ENCODE assay signal across 8 cellular contexts in the genomic region with DNA sequence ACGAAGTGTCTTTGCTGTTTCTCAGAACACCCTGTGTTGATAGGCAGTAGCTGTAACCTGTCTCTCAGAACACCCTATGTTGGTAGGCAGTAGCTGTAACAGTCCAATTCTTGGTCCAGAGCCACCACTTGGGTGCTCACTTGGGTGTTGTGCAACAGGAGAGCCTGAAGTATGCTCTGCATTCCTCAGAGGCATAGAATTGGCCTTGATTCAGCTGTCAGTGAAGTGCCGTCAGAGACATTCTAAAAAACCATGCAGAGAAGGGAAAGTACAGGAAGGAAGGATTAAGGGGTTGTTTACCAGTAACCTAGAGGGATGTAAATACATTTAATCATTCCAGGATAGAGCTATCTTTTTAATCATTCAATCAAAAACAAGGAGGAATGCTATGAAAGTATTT.
DNase-seq lines count a peak whose midpoint lies in the region; ATAC-seq and TF ChIP-seq lines count a peak whose summit lies in the region.

No MANE protein-coding gene starts in this region.

- CTCF ChIA-PET in PC-9 (lab: Charles Lee) = interaction anchor here (1.3 kb wide), 1 partner anchor 15 kb away, joined by 5 read pairs; no protein-coding TSS in a partner anchor

- no peaks in the 10 kb centered on the region for H4K20me1 ChIP-seq in PC-9 (ENCODE audit: insufficient read depth)

- DNase-seq in D341Med (ENCODE audit: low spot score) = peak; percentile 20
- peak; percentile 62 to 84 for DNase-seq in PC-9
- peak; percentile 30 for DNase-seq in omental fat pad (ENCODE audit: low spot score)
- no peak for DNase-seq in SIG-M5 (lab: John Stamatoyannopoulos, UW)

- no peaks in the 10 kb centered on the region for H3K79me2 ChIP-seq in PC-9 (ENCODE audit: low read depth)

- no peak overlapping the region for H2AFZ ChIP-seq in PC-9

- H3K4me2 ChIP-seq in PC-9 = no peak overlapping the region

- ATAC-seq in esophagus mucosa = peak; percentile 90
- peak; percentile 94 for ATAC-seq in omental fat pad (ENCODE audit: low FRiP score)
- ATAC-seq in HG03175 (IDR thresholded peaks at IDR 0.05; ENCODE audit: unreplicated experiment) = no peak
- ATAC-seq in HG02623 (IDR thresholded peaks at IDR 0.05; ENCODE audit: unreplicated experiment) = no peak
- no peak for ATAC-seq in GM21576 (IDR thresholded peaks at IDR 0.05; ENCODE audit: unreplicated experiment)

- H3K4me1 ChIP-seq in PC-9 (replicated peaks; ENCODE audit: insufficient read depth) = peaks cover 25% of the 10 kb centered on the region

- no peaks in the 10 kb centered on the region for H3K36me3 ChIP-seq in PC-9 (ENCODE audit: low read depth)

- POLR2A ChIA-PET in PC-9 (lab: Charles Lee; ENCODE audit: unreplicated experiment) = interaction anchor here (0.5 to 0.6 kb wide), 2 partner anchors 102 to 128 kb away, joined by 14 to 16 read pairs; no protein-coding TSS in a partner anchor

- no TSS peak for BruUV-seq in PC-9 (replicated peaks; lab: Mats Ljungman, UMichigan)

- H3K27me3 ChIP-seq in PC-9 (ENCODE audit: insufficient read depth, low read depth) = no peaks in the 10 kb centered on the region

- H3K27ac ChIP-seq in PC-9 = no peak overlapping the region

- H3K9me3 ChIP-seq in PC-9 (ENCODE audit: insufficient read depth, low read depth) = 0 out of 2 replicates have a peak, but pooled peaks cover 5% of the 10 kb centered on the region

- H3F3A ChIP-seq in PC-9 (ENCODE audit: insufficient read depth, low read depth) = peaks cover 5% of the 10 kb centered on the region; the same call in 1 of the 2 replicates

- H3K4me3 ChIP-seq in PC-9 = no peak overlapping the region

- intact Hi-C loops in PC-9 (cut with micrococcal nuclease; ENCODE audit: unreplicated experiment) = loop anchor here (1.0 kb wide), 1 partner anchor 10 kb away; no protein-coding TSS in a partner anchor

- TF ChIP-seq CTCF in PC-9 (conservative IDR thresholded peaks at IDR 0.05) (no peak), omental fat pad (IDR thresholded peaks at IDR 0.05) (no peak)

- no peaks in the 10 kb centered on the region for H3K9me2 ChIP-seq in PC-9 (ENCODE audit: insufficient read depth)

Comparison
In these comparisons a context has a peak if more than half of its experiments do, and no peak if none do; other contexts are left out.
1. ATAC-seq: peak in esophagus mucosa (single experiment) and omental fat pad (single experiment); none in HG03175 (single experiment), HG02623 (single experiment) and GM21576 (single experiment).